Comparison of ENCODE assay signal across 8 cellular contexts in genomic region chr6:32785781-32786533, GRCh38. TPM values are rescaled to one million over a fixed set of nuclear protein-coding genes. Genes with fewer than 3 reads are reported as not detected.
A peak's percentile ranks its signal among the peaks of the same experiment; 100 is the strongest.
DNase-seq lines count a peak whose midpoint lies in the region; ATAC-seq, FAIRE-seq and TF ChIP-seq lines count a peak whose summit lies in the region.

No MANE protein-coding gene starts in this region.

- intact Hi-C loops in Calu3 (cut with micrococcal nuclease; ENCODE audit: unreplicated experiment) (loop anchor here (2.0 to 5.0 kb wide), 3 partner anchors 84 to 373 kb away; no protein-coding TSS in a partner anchor), left ventricle myocardium inferior (cut with micrococcal nuclease) (loop anchor here (5.0 kb wide), 1 partner anchor 374 kb away; no protein-coding TSS in a partner anchor)

- H3K36me3 Mint-ChIP-seq in Calu3 (ENCODE audit: insufficient read depth, unreplicated experiment): no peaks in the 10 kb centered on the region

- H3K9ac ChIP-seq in adipocyte (ENCODE audit: low read length): no peak overlapping the region

- BruUV-seq in Calu3 (replicated peaks; lab: Mats Ljungman, UMichigan): no TSS peak

- FAIRE-seq in H54 (lab: Jason Lieb, UNC): peak; percentile 94

- no peak overlapping the region for H3K27ac ChIP-seq in left ventricle myocardium inferior (replicated peaks)

- no peak for TF ChIP-seq POLR2A in H54 (IDR thresholded peaks at IDR 0.05; ENCODE audit: low read depth, low read length)

- no peak overlapping the region for H3K4me3 Mint-ChIP-seq in Calu3 (ENCODE audit: low read depth, unreplicated experiment)

- no peaks in the 10 kb centered on the region for H3K4me1 Mint-ChIP-seq in Calu3 (ENCODE audit: low read depth, unreplicated experiment)

- H3K9me3 ChIP-seq in adipocyte (ENCODE audit: control insufficient read depth, low read length) (peaks cover 15% of the 10 kb centered on the region), left ventricle myocardium inferior (replicated peaks) (peaks cover 14% of the 10 kb centered on the region)

- H3K27me3 ChIP-seq in adipocyte (replicated peaks; ENCODE audit: control insufficient read depth, insufficient read depth, low read length): peaks cover 14% of the 10 kb centered on the region
- peaks cover 47% of the 10 kb centered on the region for H3K27me3 ChIP-seq in left ventricle myocardium inferior (ENCODE audit: low read depth)

- H3K4me3 ChIP-seq in adipocyte (ENCODE audit: low read length) (no peak overlapping the region), left ventricle myocardium inferior (no peak overlapping the region), retinal pigment epithelial cell (ENCODE audit: low read length) (no peak overlapping the region)

- CTCF ChIA-PET in Calu3 (lab: Charles Lee): interaction anchor here (0.5 to 2.0 kb wide), 18 partner anchors 10 to 656 kb away, joined by 3 to 22 read pairs (median 4); partner anchors contain the start of gene FKBPL

- no peaks in the 10 kb centered on the region for H3K4me1 ChIP-seq in adipocyte (ENCODE audit: control insufficient read depth, insufficient read depth, low read length)
- H3K4me1 ChIP-seq in left ventricle myocardium inferior: no peaks in the 10 kb centered on the region

- H3K27me3 Mint-ChIP-seq in Calu3 (ENCODE audit: unreplicated experiment): peaks cover 95% of the 10 kb centered on the region

- no peak for ATAC-seq in HG02588 (IDR thresholded peaks at IDR 0.05; ENCODE audit: unreplicated experiment)

- H3K9me3 Mint-ChIP-seq in Calu3 (ENCODE audit: low read depth, unreplicated experiment): no peaks in the 10 kb centered on the region

- DNase-seq in Calu3 (peak; percentile 76), H54 (ENCODE audit: insufficient read length, low spot score) (no peak), NCI-H69 (lab: John Stamatoyannopoulos, UW) (peak; percentile 40), adipocyte (ENCODE audit: low read depth) (peak; percentile 72), left ventricle myocardium inferior (no peak), retinal pigment epithelial cell (ENCODE audit: low read depth) (peak; percentile 9)
- no peak for DNase-seq in activated effector memory CD4-positive, alpha-beta T cell treated with anti-CD3 and anti-CD28 coated beads, Interleukin-2, amount 50 U/mL, for 16 hours

- H3K36me3 ChIP-seq in adipocyte (ENCODE audit: control insufficient read depth, insufficient read depth, low read length, severe bottlenecking) (no peaks in the 10 kb centered on the region), left ventricle myocardium inferior (no peaks in the 10 kb centered on the region)

- no peak overlapping the region for H3K27ac Mint-ChIP-seq in Calu3 (ENCODE audit: unreplicated experiment)

- TF ChIP-seq CTCF in Calu3 (IDR thresholded peaks at IDR 0.05; ENCODE audit: unreplicated experiment) (peak; percentile 84), left ventricle myocardium inferior (IDR thresholded peaks at IDR 0.05; ENCODE audit: borderline replicate concordance) (peak; percentile 64), retinal pigment epithelial cell (conservative IDR thresholded peaks at IDR 0.05; ENCODE audit: low read depth, low read length) (peak; percentile 62)

RNA-seq across cellular contexts. Expression of gene HLA-DQB2, which starts 22.6 kb away (rescaled TPM):
- total RNA-seq in Calu3 (2022): 0.38 and 0.39 TPM in 2 replicates
- total RNA-seq in left ventricle myocardium inferior: 1.9 TPM

RNA-seq across cellular contexts. Expression of gene HLA-DOB, which starts 30.8 kb away (rescaled TPM):
- total RNA-seq in Calu3 (2022): 0.97 and 2.2 TPM in 2 replicates
- not detected for total RNA-seq in left ventricle myocardium inferior

RNA-seq across cellular contexts. Expression of gene HLA-DQA2, which starts 44.8 kb away (rescaled TPM):
- total RNA-seq in Calu3 (2022): 2.1 and 2.4 TPM in 2 replicates
- 1.8 TPM for total RNA-seq in left ventricle myocardium inferior

RNA-seq across cellular contexts. Expression of gene TAP2, which starts 52.6 kb away (rescaled TPM):
- total RNA-seq in Calu3 (2022) (180 and 279 TPM in 2 replicates), left ventricle myocardium inferior (22.4 TPM)

RNA-seq across cellular contexts. Expression of gene PSMB8, which starts 57.9 kb away (rescaled TPM):
- total RNA-seq in Calu3 (2022) (123 and 196 TPM in 2 replicates), left ventricle myocardium inferior (13.2 TPM)

Comparison
In these comparisons a context has a peak if more than half of its experiments do, and no peak if none do; other contexts are left out.
1. DNase-seq: peak in Calu3 (single experiment), NCI-H69 (single experiment), adipocyte (single experiment) and retinal pigment epithelial cell (single experiment); none in H54 (single experiment), left ventricle myocardium inferior (single experiment) and activated effector memory CD4-positive, alpha-beta T cell treated with anti-CD3 and anti-CD28 coated beads, Interleukin-2, amount 50 U/mL, for 16 hours (single experiment).
2. Peak in every context shown above with its lines, with median percentiles within 50 percentile points of each other: CTCF ChIP-seq.